Comparison of ENCODE assay signal across 15 cellular contexts in the genomic region with DNA sequence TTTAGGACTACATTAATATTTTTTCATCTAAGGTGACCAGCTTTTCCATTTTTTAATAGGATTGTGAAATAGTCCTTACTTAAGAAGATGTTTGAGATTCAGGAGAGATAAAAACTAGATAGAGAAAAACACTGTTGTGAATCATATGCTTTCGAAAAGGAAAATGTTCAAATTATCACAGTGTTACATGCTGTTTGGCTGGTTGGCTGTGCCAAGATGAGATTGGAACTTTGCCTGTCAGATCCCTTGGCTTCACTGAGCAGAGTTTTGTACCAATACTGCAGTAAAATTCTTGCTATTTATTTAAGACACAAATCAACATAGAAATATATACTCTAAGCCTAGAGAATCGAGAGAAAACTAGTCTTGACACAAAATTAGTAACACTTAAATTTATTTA.
DNase-seq lines count a peak whose midpoint lies in the region; ATAC-seq and TF ChIP-seq lines count a peak whose summit lies in the region.
"Had no signal": no experiment of that assay in that cellular context is flagged by ENCODE, and none has a peak within 500 bp of the region (broad histone marks: within the 10 kb centered on the region; RNA-seq: fewer than 3 reads in every experiment).

No MANE protein-coding gene starts in this region.

- H3K9me2 ChIP-seq in Karpas-422 (replicated peaks; ENCODE audit: insufficient read depth, low read length): no peaks in the 10 kb centered on the region

- H3K4me2 ChIP-seq in Karpas-422 (ENCODE audit: low read depth, low read length, poor library complexity, severe bottlenecking): no peak overlapping the region

- H3K36me3 ChIP-seq in prostate gland (no peaks in the 10 kb centered on the region), lower lobe of right lung (no peaks in the 10 kb centered on the region), Karpas-422 (ENCODE audit: insufficient read depth, low read length) (no peaks in the 10 kb centered on the region)
- H3K36me3 ChIP-seq: BE2C had no signal

- in situ Hi-C loops in G401 (cut with HindIII; ENCODE audit: low sequenced_read_pairs): no loop called here

- H3K4me1 ChIP-seq in prostate gland (replicated peaks) (peaks cover 3% of the 10 kb centered on the region), lower lobe of right lung (no peaks in the 10 kb centered on the region), Karpas-422 (ENCODE audit: low read length) (no peaks in the 10 kb centered on the region)
- H3K4me1 ChIP-seq: BE2C had no signal

- DNase-seq in G401 (ENCODE audit: low spot score) (peak; percentile 95), inferior parietal cortex (ENCODE audit: extremely low spot score) (peak; percentile 56), prostate gland (ENCODE audit: low spot score) (peak; percentile 37), lower lobe of right lung (no peak), Karpas-422 (no peak)
- DNase-seq: BE2C; CD4-positive, alpha-beta memory T cell; DMS79 treated with DMSO at 0.1 percent for 48 hours; EL; GDM1; HCEC 1CT; HFFc6 had no signal

- H3K79me2 ChIP-seq in Karpas-422 (ENCODE audit: low read length): no peaks in the 10 kb centered on the region

- H3K27me3 ChIP-seq in prostate gland (replicated peaks; ENCODE audit: insufficient read depth): no peaks in the 10 kb centered on the region
- no peaks in the 10 kb centered on the region for H3K27me3 ChIP-seq in lower lobe of right lung (ENCODE audit: low read depth)
- no peaks in the 10 kb centered on the region for H3K27me3 ChIP-seq in Karpas-422 (ENCODE audit: low read length)
- H3K27me3 ChIP-seq: BE2C had no signal

- H3K9ac ChIP-seq in Karpas-422 (ENCODE audit: low read length): no peak overlapping the region

- ATAC-seq in HG03135 (IDR thresholded peaks at IDR 0.05; ENCODE audit: unreplicated experiment) (no peak), lower lobe of right lung (no peak)

- H3K9me3 ChIP-seq in prostate gland: no peaks in the 10 kb centered on the region
- H3K9me3 ChIP-seq in lower lobe of right lung: no peaks in the 10 kb centered on the region
- no peaks in the 10 kb centered on the region for H3K9me3 ChIP-seq in Karpas-422 (ENCODE audit: low read length)
- H3K9me3 ChIP-seq: BE2C had no signal

- H3K4me3 ChIP-seq in prostate gland: no peak overlapping the region
- no peak overlapping the region for H3K4me3 ChIP-seq in lower lobe of right lung
- H3K4me3 ChIP-seq in Karpas-422 (ENCODE audit: low read length): no peak overlapping the region

- no peaks in the 10 kb centered on the region for H4K20me1 ChIP-seq in Karpas-422 (ENCODE audit: insufficient read depth, low read depth, low read length)

- no peak for TF ChIP-seq POLR2A in prostate gland (IDR thresholded peaks at IDR 0.05)

- H3K27ac ChIP-seq in VCaP: peak overlapping the region; percentile 54
- H3K27ac ChIP-seq in prostate gland: no peak overlapping the region
- H3K27ac ChIP-seq in lower lobe of right lung: no peak overlapping the region
- H3K27ac ChIP-seq in Karpas-422 (ENCODE audit: low read length): no peak overlapping the region
- H3K27ac ChIP-seq: C4-2B had no signal

- TF ChIP-seq CTCF in VCaP (conservative IDR thresholded peaks at IDR 0.05) (no peak), prostate gland (IDR thresholded peaks at IDR 0.05) (no peak), lower lobe of right lung (IDR thresholded peaks at IDR 0.05) (no peak)

- no peak overlapping the region for H2AFZ ChIP-seq in Karpas-422 (ENCODE audit: low read length)

- 12% methylated on average over 2 of the region's 2 CpGs for WGBS in prostate gland

- intact Hi-C loops in prostate gland (cut with DNase I): no loop called here
- intact Hi-C loops in lower lobe of right lung (cut with DNase I): no loop called here

Comparison
In these comparisons a context has a peak if more than half of its experiments do, and no peak if none do; other contexts are left out.
1. DNase-seq: peak in G401 (single experiment), inferior parietal cortex (single experiment) and prostate gland (single experiment); none in lower lobe of right lung (single experiment) and Karpas-422 (single experiment).